ENCODE assay signal across 8 cellular contexts in genomic region chr4:40121515-40121914, GRCh38.
DNase-seq lines count a peak whose midpoint lies in the region; ATAC-seq and TF ChIP-seq lines count a peak whose summit lies in the region.

No MANE protein-coding gene starts in this region.

- DNase-seq in activated naive CD4-positive, alpha-beta T cell treated with anti-CD3 and anti-CD28 coated beads, Interleukin-2, amount 50 U/mL, for 72 hours (ENCODE audit: low spot score in 2 of 2): peak in 1 of 2 donors; percentile 9
- DNase-seq in activated naive CD4-positive, alpha-beta T cell treated with anti-CD3 and anti-CD28 coated beads, Interleukin-2, amount 50 U/mL, for 16 hours: no peak
- DNase-seq in NAMALWA (ENCODE audit: low spot score) (peak; percentile 23), choroid plexus epithelial cell (ENCODE audit: low read depth) (peak; percentile 65), putamen (ENCODE audit: low spot score) (peak; percentile 22), cortex of kidney (lab: John Stamatoyannopoulos, UW) (no peak)
- no peak for DNase-seq in effector CD8-positive, alpha-beta T cell (lab: John Stamatoyannopoulos, UW)

- TF ChIP-seq CTCF in choroid plexus epithelial cell (conservative IDR thresholded peaks at IDR 0.05; ENCODE audit: low read depth, low read length): no peak

- ATAC-seq in activated naive CD4-positive, alpha-beta T cell treated with anti-CD3 and anti-CD28 coated beads, Interleukin-2, amount 50 U/mL, for 72 hours: peak; percentile 79 to 95
- ATAC-seq in HG03571 (IDR thresholded peaks at IDR 0.05; ENCODE audit: unreplicated experiment): no peak

- H3K36me3 Mint-ChIP-seq in activated naive CD4-positive, alpha-beta T cell treated with anti-CD3 and anti-CD28 coated beads, Interleukin-2, amount 50 U/mL, for 72 hours: peaks cover 4 to 9% of the 10 kb centered on the region in 2 donors

- no peak overlapping the region for H3K4me3 ChIP-seq in choroid plexus epithelial cell (ENCODE audit: low read depth, low read length)

- peak overlapping the region; percentile 22 to 55 for H3K27ac Mint-ChIP-seq in activated naive CD4-positive, alpha-beta T cell treated with anti-CD3 and anti-CD28 coated beads, Interleukin-2, amount 50 U/mL, for 72 hours

- no peaks in the 10 kb centered on the region for H3K9me3 Mint-ChIP-seq in activated naive CD4-positive, alpha-beta T cell treated with anti-CD3 and anti-CD28 coated beads, Interleukin-2, amount 50 U/mL, for 72 hours

Comparison
In these comparisons a context has a peak if more than half of its experiments do, and no peak if none do; other contexts are left out.
1. DNase-seq: peak in NAMALWA (single experiment), choroid plexus epithelial cell (single experiment) and putamen (single experiment); none in activated naive CD4-positive, alpha-beta T cell treated with anti-CD3 and anti-CD28 coated beads, Interleukin-2, amount 50 U/mL, for 16 hours (single experiment), effector CD8-positive, alpha-beta T cell (single experiment) and cortex of kidney (single experiment).